ENCODE assay signal across 25 cellular contexts in genomic region chr1:117563492-117563875, GRCh38. TPM values are rescaled to one million over a fixed set of nuclear protein-coding genes. Genes with fewer than 3 reads are reported as not detected.
DNase-seq lines count a peak whose midpoint lies in the region; ATAC-seq, FAIRE-seq and TF ChIP-seq lines count a peak whose summit lies in the region.
"Had no signal": no experiment of that assay in that cellular context is flagged by ENCODE, and none has a peak within 500 bp of the region (broad histone marks: within the 10 kb centered on the region; RNA-seq: fewer than 3 reads in every experiment).

No MANE protein-coding gene starts in this region.

- no peaks in the 10 kb centered on the region for H3K27me3 Mint-ChIP-seq in activated naive CD4-positive, alpha-beta T cell treated with anti-CD3 and anti-CD28 coated beads for 36 hours (ENCODE audit: low read depth)
- H3K27me3 Mint-ChIP-seq in activated T-cell treated with anti-CD3 and anti-CD28 coated beads, Interleukin-2, amount 50 U/mL, for 4 hours (ENCODE audit: low read depth) = peaks cover 4% of the 10 kb centered on the region

- H4K20me1 ChIP-seq in PC-3 (ENCODE audit: low read length) = no peaks in the 10 kb centered on the region

- TF ChIP-seq POLR2A in stomach (IDR thresholded peaks at IDR 0.05) = no peak

- peak overlapping the region; percentile 32 to 57 for H3K27ac Mint-ChIP-seq in activated naive CD4-positive, alpha-beta T cell treated with anti-CD3 and anti-CD28 coated beads, Interleukin-2, amount 50 U/mL, for 72 hours
- no peak overlapping the region for H3K27ac Mint-ChIP-seq in activated naive CD4-positive, alpha-beta T cell treated with anti-CD3 and anti-CD28 coated beads for 36 hours
- H3K27ac Mint-ChIP-seq: B cell; CD4-positive, alpha-beta T cell; GM23338 had no signal

- H3K9me3 Mint-ChIP-seq in activated naive CD4-positive, alpha-beta T cell treated with anti-CD3 and anti-CD28 coated beads, Interleukin-2, amount 50 U/mL, for 72 hours = peaks cover 0 to 10% of the 10 kb centered on the region in 2 donors
- peaks cover 5% of the 10 kb centered on the region for H3K9me3 Mint-ChIP-seq in activated naive CD4-positive, alpha-beta T cell treated with anti-CD3 and anti-CD28 coated beads for 36 hours
- H3K9me3 Mint-ChIP-seq in activated T-cell treated with anti-CD3 and anti-CD28 coated beads, Interleukin-2, amount 50 U/mL, for 4 hours = peaks cover 8% of the 10 kb centered on the region

- no peak overlapping the region for H3K4me3 ChIP-seq in PC-3 (ENCODE audit: low read length)
- no peak overlapping the region for H3K4me3 ChIP-seq in lower lobe of right lung
- no peak overlapping the region for H3K4me3 ChIP-seq in stomach
- H3K4me3 ChIP-seq: GM23338 had no signal

- H3K27me3 ChIP-seq in PC-3 (ENCODE audit: low read length) (no peaks in the 10 kb centered on the region), lower lobe of right lung (ENCODE audit: low read depth) (no peaks in the 10 kb centered on the region), stomach (no peaks in the 10 kb centered on the region)

- no peaks in the 10 kb centered on the region for H3K36me3 ChIP-seq in PC-3 (ENCODE audit: low read depth, low read length)
- no peaks in the 10 kb centered on the region for H3K36me3 ChIP-seq in lower lobe of right lung
- no peaks in the 10 kb centered on the region for H3K36me3 ChIP-seq in stomach

- TF ChIP-seq CTCF in PC-3 (conservative IDR thresholded peaks at IDR 0.05; ENCODE audit: low read depth, low read length) (no peak), lower lobe of right lung (IDR thresholded peaks at IDR 0.05) (no peak), stomach (IDR thresholded peaks at IDR 0.05) (no peak)

- ATAC-seq in activated naive CD4-positive, alpha-beta T cell treated with anti-CD3 and anti-CD28 coated beads, Interleukin-2, amount 50 U/mL, for 72 hours = no peak
- ATAC-seq in PC-3 (no peak), lower lobe of right lung (no peak)
- ATAC-seq in activated T-cell treated with anti-CD3 and anti-CD28 coated beads, Interleukin-2, amount 50 U/mL, for 4 hours = no peak
- ATAC-seq: GM23338, HCT116, Panc1 had no signal

- H3F3A ChIP-seq in PC-3 (ENCODE audit: low read length, unreplicated experiment) = no peaks in the 10 kb centered on the region

- H3K4me1 ChIP-seq in PC-3 (ENCODE audit: insufficient read depth, low read length) (peaks cover 15% of the 10 kb centered on the region), lower lobe of right lung (peaks cover 22% of the 10 kb centered on the region), stomach (peaks cover 21 to 49% (median 32%) of the 10 kb centered on the region in 4 donors)

- CTCF ChIA-PET in activated naive CD4-positive, alpha-beta T cell treated with anti-CD3 and anti-CD28 coated beads for 36 hours (lab: Charles Lee) = interaction anchor here (0.9 kb wide), 1 partner anchor 195 kb away, joined by 3 read pairs; no protein-coding TSS in a partner anchor
- CTCF ChIA-PET in PC-3 (lab: Charles Lee) = no interaction called here

- no peak for DNase-seq in activated naive CD4-positive, alpha-beta T cell treated with anti-CD3 and anti-CD28 coated beads, Interleukin-2, amount 50 U/mL, for 72 hours (ENCODE audit: low spot score in 2 of 2)
- no peak for DNase-seq in activated naive CD4-positive, alpha-beta T cell treated with anti-CD3 and anti-CD28 coated beads for 36 hours
- DNase-seq in PC-3 = no peak
- no peak for DNase-seq in lower lobe of right lung
- DNase-seq in stomach = no peak
- no peak for DNase-seq in activated T-cell treated with anti-CD3 and anti-CD28 coated beads, Interleukin-2, amount 50 U/mL, for 4 hours
- no peak for DNase-seq in frontal cortex (ENCODE audit: low spot score in 2 of 2)
- no peak for DNase-seq in stimulated activated CD4-positive, alpha-beta T cell treated with anti-CD3 and anti-CD28 coated beads, Interleukin-2, amount 100 ng/mL, for 48 hours
- DNase-seq: Calu3; CD4-positive, alpha-beta T cell; NCI-H1105; NCI-H146; NCI-H226; NK-92 treated with Interleukin-12 subunit alpha and Interleukin-12 subunit beta, amount 100 ng/mL, for 24 hours; SIG-M5; SK-N-SH had no signal

- 67 to 86% (median 80%) methylated on average over 4 of the region's 4 CpGs for WGBS in stomach, 5 donors

- POLR2A ChIA-PET in PC-3 (lab: Charles Lee; ENCODE audit: unreplicated experiment) = no interaction called here

- H3K79me2 ChIP-seq in PC-3 (ENCODE audit: low read length) = no peaks in the 10 kb centered on the region

- H3K9ac ChIP-seq in PC-3 (ENCODE audit: low read length) = no peak overlapping the region
- H3K9ac ChIP-seq: KMS-11, SK-N-SH had no signal

- peaks cover 11 to 12% of the 10 kb centered on the region in 2 donors for H3K36me3 Mint-ChIP-seq in activated naive CD4-positive, alpha-beta T cell treated with anti-CD3 and anti-CD28 coated beads, Interleukin-2, amount 50 U/mL, for 72 hours
- no peaks in the 10 kb centered on the region for H3K36me3 Mint-ChIP-seq in activated naive CD4-positive, alpha-beta T cell treated with anti-CD3 and anti-CD28 coated beads for 36 hours (ENCODE audit: low read depth)
- peaks cover 2% of the 10 kb centered on the region for H3K36me3 Mint-ChIP-seq in activated T-cell treated with anti-CD3 and anti-CD28 coated beads, Interleukin-2, amount 50 U/mL, for 4 hours (ENCODE audit: insufficient read depth)

- TF ChIP-seq EP300 in stomach (IDR thresholded peaks at IDR 0.05) = no peak

- intact Hi-C loops in activated naive CD4-positive, alpha-beta T cell treated with anti-CD3 and anti-CD28 coated beads for 36 hours (cut with micrococcal nuclease) = no loop called here
- intact Hi-C loops in PC-3 (cut with micrococcal nuclease) = no loop called here
- intact Hi-C loops in lower lobe of right lung (cut with DNase I) = no loop called here
- intact Hi-C loops in stomach (cut with DNase I; ENCODE audit: low total_unique reads) = no loop called here

- H3K9me2 ChIP-seq in PC-3 (replicated peaks; ENCODE audit: low read length) = no peaks in the 10 kb centered on the region
- H3K9me2 ChIP-seq: SK-N-SH had no signal

- no peak for FAIRE-seq in frontal cortex (lab: Jason Lieb, UNC)
- FAIRE-seq: A204.1, G401.6, GM12892, HTR-8/SVneo had no signal

- H3K4me3 Mint-ChIP-seq in activated naive CD4-positive, alpha-beta T cell treated with anti-CD3 and anti-CD28 coated beads for 36 hours = no peak overlapping the region
- H3K4me3 Mint-ChIP-seq in activated T-cell treated with anti-CD3 and anti-CD28 coated beads, Interleukin-2, amount 50 U/mL, for 4 hours = no peak overlapping the region
- H3K4me3 Mint-ChIP-seq: B cell; CD4-positive, alpha-beta T cell; GM23338 had no signal

- H3K9me3 ChIP-seq in PC-3 (ENCODE audit: low read length) (no peaks in the 10 kb centered on the region), lower lobe of right lung (no peaks in the 10 kb centered on the region), stomach (peaks cover 0 to 5% (median 0%) of the 10 kb centered on the region in 4 donors)
- H3K9me3 ChIP-seq: SK-N-SH had no signal

- no peak overlapping the region for H3K4me2 ChIP-seq in PC-3 (ENCODE audit: low read length)
- H3K4me2 ChIP-seq: GM23338, KMS-11, SK-N-SH had no signal

- BruUV-seq in PC-3 (replicated peaks; lab: Mats Ljungman, UMichigan) = no TSS peak

- H3K4me1 Mint-ChIP-seq in activated naive CD4-positive, alpha-beta T cell treated with anti-CD3 and anti-CD28 coated beads for 36 hours (ENCODE audit: low read depth) = no peaks in the 10 kb centered on the region
- H3K4me1 Mint-ChIP-seq in activated T-cell treated with anti-CD3 and anti-CD28 coated beads, Interleukin-2, amount 50 U/mL, for 4 hours (ENCODE audit: low read depth) = no peaks in the 10 kb centered on the region

- H3K27ac ChIP-seq in PC-3 (ENCODE audit: low read length) (peak overlapping the region; percentile 58; the same call in 1 of the 2 replicates), lower lobe of right lung (peak overlapping the region; percentile 56), stomach (peak overlapping the region; percentile 59 to 71 (median 61))
- H3K27ac ChIP-seq: KMS-11 had no signal

- no peak overlapping the region for H2AFZ ChIP-seq in PC-3 (ENCODE audit: low read length)

RNA-seq across cellular contexts. Expression of gene TENT5C, which starts 42.4 kb away (rescaled TPM):
- 10 to 100 TPM in 1 of 2 donors, 1 to 10 TPM in 1; 6.6 to 14.2 TPM for total RNA-seq in activated naive CD4-positive, alpha-beta T cell treated with anti-CD3 and anti-CD28 coated beads, Interleukin-2, amount 50 U/mL, for 72 hours
- 10 to 100 TPM; 10.7 to 11.2 TPM for total RNA-seq in activated naive CD4-positive, alpha-beta T cell treated with anti-CD3 and anti-CD28 coated beads for 36 hours
- total RNA-seq in PC-3 (2014; rRNA removed) (2.2 and 2.4 TPM in 2 replicates), lower lobe of right lung (23.2 TPM), stomach (10 to 100 TPM in 4 of 5 donors, 1 to 10 TPM in 1; 9.0 to 28.1 (median 14.7) TPM), frontal cortex (4.9 TPM)
- polyA plus RNA-seq in stomach = 1 to 10 TPM; 6.0 to 9.5 (median 8.3) TPM
- 1 to 10 TPM; 3.6 to 5.8 (median 5.6) TPM for total RNA-seq in activated T-cell treated with anti-CD3 and anti-CD28 coated beads, Interleukin-2, amount 50 U/mL, for 4 hours
